13 cellular contexts compared by ENCODE assay signal in genomic region chr12:87660987-87661769, GRCh38.
DNase-seq lines count a peak whose midpoint lies in the region; ATAC-seq, FAIRE-seq and TF ChIP-seq lines count a peak whose summit lies in the region.
"Had no signal": no experiment of that assay in that cellular context is flagged by ENCODE, and none has a peak within 500 bp of the region (broad histone marks: within the 10 kb centered on the region; RNA-seq: fewer than 3 reads in every experiment).

No MANE protein-coding gene starts in this region.

- H3K79me2 ChIP-seq in hepatocyte = no peaks in the 10 kb centered on the region

- H3K9me3 ChIP-seq in hepatocyte (ENCODE audit: low read depth) = no peaks in the 10 kb centered on the region
- H3K9me3 ChIP-seq in pancreas = no peaks in the 10 kb centered on the region
- no peaks in the 10 kb centered on the region for H3K9me3 ChIP-seq in Peyer's patch

- peaks cover 2% of the 10 kb centered on the region for H3K9me3 Mint-ChIP-seq in WTC11

- no peaks in the 10 kb centered on the region for H3K9me2 ChIP-seq in hepatocyte (replicated peaks; ENCODE audit: insufficient read depth)

- peak overlapping the region; percentile 2 for H2AFZ ChIP-seq in hepatocyte

- H3K27ac Mint-ChIP-seq in WTC11 = no peak overlapping the region

- no peaks in the 10 kb centered on the region for H3K4me1 Mint-ChIP-seq in WTC11

- no peak for FAIRE-seq in pancreas (lab: Jason Lieb, UNC)
- no peak for FAIRE-seq in urothelium cell line (lab: Jason Lieb, UNC)

- no peaks in the 10 kb centered on the region for H3K36me3 ChIP-seq in hepatocyte (replicated peaks; ENCODE audit: insufficient read depth, low read depth)
- H3K36me3 ChIP-seq in pancreas = no peaks in the 10 kb centered on the region
- no peaks in the 10 kb centered on the region for H3K36me3 ChIP-seq in Peyer's patch

- intact Hi-C loops in pancreas (cut with DNase I) = no loop called here

- peak overlapping the region; percentile 41 for H3K4me2 ChIP-seq in hepatocyte

- DNase-seq in HCEC 1CT (peak; percentile 33), WTC11 (ENCODE audit: low spot score) (no peak), hepatocyte (ENCODE audit: low spot score) (no peak), pancreas (peak in 2 of 6 donors; percentile 14 to 16), urothelium cell line (ENCODE audit: low spot score) (no peak), Peyer's patch (no peak), DMS79 (lab: John Stamatoyannopoulos, UW) (no peak), D341Med (ENCODE audit: low spot score) (no peak)
- DNase-seq: head of caudate nucleus had no signal

- no peak for TF ChIP-seq POLR2A in Peyer's patch (IDR thresholded peaks at IDR 0.05)

- no peaks in the 10 kb centered on the region for H3K27me3 Mint-ChIP-seq in WTC11 (ENCODE audit: low read depth)

- H3K27me3 ChIP-seq in hepatocyte (no peaks in the 10 kb centered on the region), pancreas (no peaks in the 10 kb centered on the region), Peyer's patch (no peaks in the 10 kb centered on the region)

- no peak overlapping the region for H3K4me3 ChIP-seq in hepatocyte
- peak overlapping the region in 1 of 4 donors; percentile 19 for H3K4me3 ChIP-seq in pancreas
- peak overlapping the region in 1 of 4 donors; percentile 47 for H3K4me3 ChIP-seq in Peyer's patch
- H3K4me3 ChIP-seq: lung had no signal

- H3K27ac ChIP-seq in hepatocyte = no peak overlapping the region
- H3K27ac ChIP-seq in pancreas = peak overlapping the region in 2 of 4 donors; percentile 51 to 72
- H3K27ac ChIP-seq in Peyer's patch = no peak overlapping the region
- H3K27ac ChIP-seq: HL-60, RWPE1, VCaP had no signal

- TF ChIP-seq CTCF in WTC11 (IDR thresholded peaks at IDR 0.05) = no peak
- no peak for TF ChIP-seq CTCF in hepatocyte (IDR thresholded peaks at IDR 0.05; ENCODE audit: poor library complexity)
- TF ChIP-seq CTCF in pancreas (IDR thresholded peaks at IDR 0.05) = no peak
- TF ChIP-seq CTCF in Peyer's patch (IDR thresholded peaks at IDR 0.05) = no peak

- CTCF ChIA-PET in WTC11 (lab: Charles Lee) = no interaction called here

- 65% methylated on average over 2 of the region's 2 CpGs for WGBS in hepatocyte (ENCODE audit: low lambda C conversion rate, missing lambda C conversion rate)
- 60 to 68% methylated on average over 2 of the region's 2 CpGs for WGBS in pancreas, 2 donors

- no peak overlapping the region for H3K4me3 Mint-ChIP-seq in WTC11

- peak; percentile 28; the same call in 1 of the 2 replicates for ATAC-seq in WTC11
- ATAC-seq in pancreas = peak; percentile 65 to 81 (median 72)

- H3K4me1 ChIP-seq in hepatocyte (ENCODE audit: insufficient read depth) (no peaks in the 10 kb centered on the region), pancreas (peaks cover 0 to 7% (median 7%) of the 10 kb centered on the region in 3 donors), Peyer's patch (no peaks in the 10 kb centered on the region)

- H3K36me3 Mint-ChIP-seq in WTC11 = no peaks in the 10 kb centered on the region

- POLR2A ChIA-PET in WTC11 (lab: Charles Lee) = no interaction called here

- H4K20me1 ChIP-seq in hepatocyte (ENCODE audit: insufficient read depth, poor library complexity, severe bottlenecking) = no peaks in the 10 kb centered on the region

TF ChIP-seq in WTC11, 78 proteins besides CTCF, POLR2A, EP300 and RAD21:
- no peak for TF ChIP-seq SMAD4 (CRISPR knock-in tag; IDR thresholded peaks at IDR 0.05)
- TF ChIP-seq, protein P1, sequence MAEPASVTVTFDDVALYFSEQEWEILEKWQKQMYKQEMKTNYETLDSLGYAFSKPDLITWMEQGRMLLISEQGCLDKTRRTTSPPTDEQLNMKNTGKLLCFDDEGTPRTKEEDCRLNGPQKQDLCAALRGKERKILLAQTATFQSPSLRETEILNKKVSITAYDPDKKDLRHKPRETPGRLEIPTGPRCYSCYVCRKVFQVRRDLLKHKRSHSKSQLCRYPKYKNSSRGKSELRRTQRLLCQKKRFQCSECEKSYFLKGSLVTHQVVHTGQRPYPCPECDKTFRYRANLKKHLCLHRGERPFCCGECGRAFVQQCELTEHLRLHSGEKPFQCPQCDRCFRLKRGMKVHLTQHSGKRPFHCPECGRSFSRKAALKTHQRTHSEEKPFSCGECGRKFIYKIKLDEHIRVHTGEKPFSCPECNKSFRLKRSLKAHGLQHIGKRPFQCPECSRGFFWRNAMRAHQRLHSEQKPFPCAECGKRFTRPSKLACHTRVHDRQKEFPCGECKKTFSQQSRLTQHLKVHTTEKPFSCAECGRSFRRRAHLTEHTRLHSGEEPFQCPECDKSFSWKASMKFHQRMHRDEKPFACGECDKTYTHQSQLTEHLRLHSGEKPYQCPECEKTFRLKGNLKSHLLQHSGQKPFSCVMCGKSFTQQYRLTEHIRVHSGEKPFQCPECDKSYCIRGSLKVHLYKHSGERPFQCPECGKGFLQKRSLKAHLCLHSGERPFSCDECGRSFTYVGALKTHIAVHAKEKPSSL (CRISPR knock-in tag; conservative IDR thresholded peaks at IDR 0.05) = no peak
- TF ChIP-seq ZNF263 (CRISPR knock-in tag; IDR thresholded peaks at IDR 0.05; ENCODE audit: low read depth) = no peak
- TF ChIP-seq USF1 (CRISPR knock-in tag; IDR thresholded peaks at IDR 0.05) = no peak
- no peak for TF ChIP-seq ETV6 (CRISPR knock-in tag; IDR thresholded peaks at IDR 0.05)
- TF ChIP-seq, protein P2, sequence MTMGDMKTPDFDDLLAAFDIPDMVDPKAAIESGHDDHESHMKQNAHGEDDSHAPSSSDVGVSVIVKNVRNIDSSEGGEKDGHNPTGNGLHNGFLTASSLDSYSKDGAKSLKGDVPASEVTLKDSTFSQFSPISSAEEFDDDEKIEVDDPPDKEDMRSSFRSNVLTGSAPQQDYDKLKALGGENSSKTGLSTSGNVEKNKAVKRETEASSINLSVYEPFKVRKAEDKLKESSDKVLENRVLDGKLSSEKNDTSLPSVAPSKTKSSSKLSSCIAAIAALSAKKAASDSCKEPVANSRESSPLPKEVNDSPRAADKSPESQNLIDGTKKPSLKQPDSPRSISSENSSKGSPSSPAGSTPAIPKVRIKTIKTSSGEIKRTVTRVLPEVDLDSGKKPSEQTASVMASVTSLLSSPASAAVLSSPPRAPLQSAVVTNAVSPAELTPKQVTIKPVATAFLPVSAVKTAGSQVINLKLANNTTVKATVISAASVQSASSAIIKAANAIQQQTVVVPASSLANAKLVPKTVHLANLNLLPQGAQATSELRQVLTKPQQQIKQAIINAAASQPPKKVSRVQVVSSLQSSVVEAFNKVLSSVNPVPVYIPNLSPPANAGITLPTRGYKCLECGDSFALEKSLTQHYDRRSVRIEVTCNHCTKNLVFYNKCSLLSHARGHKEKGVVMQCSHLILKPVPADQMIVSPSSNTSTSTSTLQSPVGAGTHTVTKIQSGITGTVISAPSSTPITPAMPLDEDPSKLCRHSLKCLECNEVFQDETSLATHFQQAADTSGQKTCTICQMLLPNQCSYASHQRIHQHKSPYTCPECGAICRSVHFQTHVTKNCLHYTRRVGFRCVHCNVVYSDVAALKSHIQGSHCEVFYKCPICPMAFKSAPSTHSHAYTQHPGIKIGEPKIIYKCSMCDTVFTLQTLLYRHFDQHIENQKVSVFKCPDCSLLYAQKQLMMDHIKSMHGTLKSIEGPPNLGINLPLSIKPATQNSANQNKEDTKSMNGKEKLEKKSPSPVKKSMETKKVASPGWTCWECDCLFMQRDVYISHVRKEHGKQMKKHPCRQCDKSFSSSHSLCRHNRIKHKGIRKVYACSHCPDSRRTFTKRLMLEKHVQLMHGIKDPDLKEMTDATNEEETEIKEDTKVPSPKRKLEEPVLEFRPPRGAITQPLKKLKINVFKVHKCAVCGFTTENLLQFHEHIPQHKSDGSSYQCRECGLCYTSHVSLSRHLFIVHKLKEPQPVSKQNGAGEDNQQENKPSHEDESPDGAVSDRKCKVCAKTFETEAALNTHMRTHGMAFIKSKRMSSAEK (CRISPR knock-in tag; IDR thresholded peaks at IDR 0.05; ENCODE audit: borderline replicate concordance) = no peak
